ENCODE assay signal across 8 cellular contexts in genomic region chr6:31158140-31158862, GRCh38. TPM values are rescaled to one million over a fixed set of nuclear protein-coding genes. Genes with fewer than 3 reads are reported as not detected.
DNase-seq lines count a peak whose midpoint lies in the region; ATAC-seq and TF ChIP-seq lines count a peak whose summit lies in the region.

TSS of gene TCF19 (plus strand) at chr6:31158589. CDS start at chr6:31159470, 881 bp downstream.

- 0 to 1% methylated on average over 40 to 65 of the region's 65 CpGs for WGBS in testis, 2 donors

- H3K36me3 Mint-ChIP-seq in activated naive CD4-positive, alpha-beta T cell treated with anti-CD3 and anti-CD28 coated beads, Interleukin-2, amount 50 U/mL, for 24 hours, result no peaks in the 10 kb centered on the region

- no peaks in the 10 kb centered on the region for H3K9me3 ChIP-seq in testis

- DNase-seq in NCI-H1105 (lab: John Stamatoyannopoulos, UW), result peak; percentile 98
- peak; percentile 98 for DNase-seq in SKM-1 (lab: John Stamatoyannopoulos, UW; ENCODE audit: unreplicated experiment)
- DNase-seq in germinal center (ENCODE audit: low spot score), result peak; percentile 100
- peak; percentile 97 for DNase-seq in occipital lobe (lab: John Stamatoyannopoulos, UW)
- peak; percentile 99 for DNase-seq in testis

- H3K27me3 Mint-ChIP-seq in activated naive CD4-positive, alpha-beta T cell treated with anti-CD3 and anti-CD28 coated beads, Interleukin-2, amount 50 U/mL, for 24 hours, result no peaks in the 10 kb centered on the region

- H3K9me3 Mint-ChIP-seq in activated naive CD4-positive, alpha-beta T cell treated with anti-CD3 and anti-CD28 coated beads, Interleukin-2, amount 50 U/mL, for 24 hours, result no peaks in the 10 kb centered on the region

- H3K36me3 ChIP-seq in testis (ENCODE audit: low read depth, missing control alignments), result no peaks in the 10 kb centered on the region

- no peak for TF ChIP-seq CTCF in testis (IDR thresholded peaks at IDR 0.05)

- peak within 1 kb of the TSS; percentile 88 for H3K4me3 Mint-ChIP-seq in activated naive CD4-positive, alpha-beta T cell treated with anti-CD3 and anti-CD28 coated beads, Interleukin-2, amount 50 U/mL, for 24 hours

- H3K4me1 ChIP-seq in testis, result peaks cover 11% of the 10 kb centered on the region

- H3K27ac ChIP-seq in testis, result peak within 1 kb of the TSS; percentile 74 to 82

- ATAC-seq in HG02642 (IDR thresholded peaks at IDR 0.05; ENCODE audit: poor library complexity, unreplicated experiment), result peak; percentile 88

- H3K4me1 Mint-ChIP-seq in activated naive CD4-positive, alpha-beta T cell treated with anti-CD3 and anti-CD28 coated beads, Interleukin-2, amount 50 U/mL, for 24 hours, result peaks cover 32% of the 10 kb centered on the region

- H3K27ac Mint-ChIP-seq in activated naive CD4-positive, alpha-beta T cell treated with anti-CD3 and anti-CD28 coated beads, Interleukin-2, amount 50 U/mL, for 24 hours, result peak within 1 kb of the TSS; percentile 87

- peak within 1 kb of the TSS; percentile 57 to 78 for H3K4me3 ChIP-seq in testis

- TF ChIP-seq POLR2A in GM10847 (IDR thresholded peaks at IDR 0.05; ENCODE audit: extremely low read depth, insufficient read length), result peak; percentile 23
- TF ChIP-seq POLR2A in testis (IDR thresholded peaks at IDR 0.05), result no peak

- no peaks in the 10 kb centered on the region for H3K27me3 ChIP-seq in testis

- intact Hi-C loops in testis (cut with DNase I; ENCODE audit: low total_unique reads), result no loop called here

RNA-seq across cellular contexts. Expression of gene TCF19, which starts in this region (rescaled TPM):
- total RNA-seq in occipital lobe, result 3.4 TPM
- 1 to 10 TPM; 3.6 to 3.7 TPM for total RNA-seq in testis
- polyA plus RNA-seq in testis (ENCODE audit: insufficient read depth, low read depth, low replicate concordance), result 4.7 TPM

Comparison
In these comparisons a context has a peak if more than half of its experiments do, and no peak if none do; other contexts are left out.
1. Peak in every context shown above with its lines: DNase-seq, ATAC-seq, H3K4me3 ChIP-seq and H3K27ac ChIP-seq.